Comparison of ENCODE assay signal across 8 cellular contexts in genomic region chr1:32759997-32760623, GRCh38. TPM values are rescaled to one million over a fixed set of nuclear protein-coding genes. Genes with fewer than 3 reads are reported as not detected.
DNase-seq lines count a peak whose midpoint lies in the region; ATAC-seq and TF ChIP-seq lines count a peak whose summit lies in the region.

No MANE protein-coding gene starts in this region.

- H3K4me2 ChIP-seq in PC-3 (ENCODE audit: low read length), result peak overlapping the region; percentile 97

- peak overlapping the region; percentile 64 for H3K4me3 ChIP-seq in PC-3 (ENCODE audit: low read length)
- H3K4me3 ChIP-seq in gastroesophageal sphincter, result no peak overlapping the region
- H3K4me3 ChIP-seq in ovary, result no peak overlapping the region

- H3K79me2 ChIP-seq in PC-3 (ENCODE audit: low read length), result peaks cover 85% of the 10 kb centered on the region

- H3K4me1 ChIP-seq in PC-3 (ENCODE audit: insufficient read depth, low read length), result peaks cover 70% of the 10 kb centered on the region
- H3K4me1 ChIP-seq in gastroesophageal sphincter, result peaks cover 2 to 68% (median 33%) of the 10 kb centered on the region in 3 donors
- peaks cover 22% of the 10 kb centered on the region for H3K4me1 ChIP-seq in ovary (ENCODE audit: insufficient read depth)

- BruUV-seq in PC-3 (replicated peaks; lab: Mats Ljungman, UMichigan), result no TSS peak

- H4K20me1 ChIP-seq in PC-3 (ENCODE audit: low read length), result no peaks in the 10 kb centered on the region

- H3K36me3 ChIP-seq in PC-3 (ENCODE audit: low read depth, low read length), result peaks cover 8% of the 10 kb centered on the region; the same call in 1 of the 2 replicates
- peaks cover 0 to 8% of the 10 kb centered on the region in 2 donors for H3K36me3 ChIP-seq in gastroesophageal sphincter
- H3K36me3 ChIP-seq in ovary, result no peaks in the 10 kb centered on the region

- H3F3A ChIP-seq in PC-3 (ENCODE audit: low read length, unreplicated experiment), result peaks cover 19% of the 10 kb centered on the region

- POLR2A ChIA-PET in PC-3 (lab: Charles Lee; ENCODE audit: unreplicated experiment), result interaction anchor here (0.6 kb wide), 1 partner anchor 53 kb away, joined by 6 read pairs; no protein-coding TSS in a partner anchor

- CTCF ChIA-PET in PC-3 (lab: Charles Lee), result interaction anchor here (0.6 kb wide), 1 partner anchor 48 kb away, joined by 3 read pairs; no protein-coding TSS in a partner anchor

- H3K9me2 ChIP-seq in PC-3 (replicated peaks; ENCODE audit: low read length), result no peaks in the 10 kb centered on the region

- WGBS in gastroesophageal sphincter (ENCODE audit: low coverage in 1 of 2), 2 donors, result 20 to 75% methylated on average over 2 to 4 of the region's 14 CpGs
- WGBS in ovary, 3 donors, result 13 to 22% (median 21%) methylated on average over 14 of the region's 14 CpGs

- peak overlapping the region; percentile 95 for H3K9ac ChIP-seq in PC-3 (ENCODE audit: low read length)

- TF ChIP-seq EP300 in gastroesophageal sphincter (IDR thresholded peaks at IDR 0.05) (no peak), ovary (IDR thresholded peaks at IDR 0.05) (no peak)

- 0 out of 2 replicates have a peak overlapping the region, but pooled peaks have one; percentile 31 for H2AFZ ChIP-seq in PC-3 (ENCODE audit: low read length)

- TF ChIP-seq CTCF in PC-3 (conservative IDR thresholded peaks at IDR 0.05; ENCODE audit: low read depth, low read length) (no peak), gastroesophageal sphincter (IDR thresholded peaks at IDR 0.05) (no peak), ovary (IDR thresholded peaks at IDR 0.05) (no peak)

- intact Hi-C loops in PC-3 (cut with micrococcal nuclease) (no loop called here), ovary (cut with DNase I) (no loop called here)

- H3K27ac ChIP-seq in PC-3 (ENCODE audit: low read length), result peak overlapping the region; percentile 99
- peak overlapping the region; percentile 61 to 85 (median 78) for H3K27ac ChIP-seq in gastroesophageal sphincter
- H3K27ac ChIP-seq in ovary, result peak overlapping the region; percentile 72 to 85

- DNase-seq in ELF-1 (ENCODE audit: low read depth, low spot score) (peak; percentile 96), PC-3 (peak; percentile 98), ovary (peak; percentile 91 to 97 (median 96)), NCI-H187 (lab: John Stamatoyannopoulos, UW) (no peak), NCI-H82 treated with DMSO at 0.1 percent for 48 hours (lab: John Stamatoyannopoulos, UW; ENCODE audit: unreplicated experiment) (no peak), NCI-H446 treated with DMSO at 0.1 percent for 48 hours (lab: John Stamatoyannopoulos, UW) (no peak)

- peak; percentile 85 for ATAC-seq in PC-3
- peak; percentile 63 for ATAC-seq in gastroesophageal sphincter
- no peak for ATAC-seq in HG03565 (IDR thresholded peaks at IDR 0.05; ENCODE audit: unreplicated experiment)

- H3K27me3 ChIP-seq in PC-3 (ENCODE audit: low read length), result no peaks in the 10 kb centered on the region
- H3K27me3 ChIP-seq in gastroesophageal sphincter, result no peaks in the 10 kb centered on the region
- H3K27me3 ChIP-seq in ovary, result no peaks in the 10 kb centered on the region

- H3K9me3 ChIP-seq in PC-3 (ENCODE audit: low read length), result no peaks in the 10 kb centered on the region
- no peaks in the 10 kb centered on the region for H3K9me3 ChIP-seq in gastroesophageal sphincter
- H3K9me3 ChIP-seq in ovary, result no peaks in the 10 kb centered on the region

- no peak for TF ChIP-seq POLR2A in gastroesophageal sphincter (IDR thresholded peaks at IDR 0.05)
- no peak for TF ChIP-seq POLR2A in ovary (IDR thresholded peaks at IDR 0.05)

RNA-seq across cellular contexts. Expression of gene YARS1, which starts 57.0 kb away (rescaled TPM):
- total RNA-seq in PC-3 (2014; rRNA removed) (108 and 115 TPM in 2 replicates), gastroesophageal sphincter (10 to 100 TPM; 29.1 to 54.1 (median 46.0) TPM), ovary (100 to 1,000 TPM in 1 of 7 donors, 10 to 100 TPM in 6; 19.8 to 272 (median 46.2) TPM)
- polyA plus RNA-seq in ovary, result 10 to 100 TPM; 23.6 to 95.2 TPM

RNA-seq across cellular contexts. Expression of gene S100PBP, which starts 57.3 kb away (rescaled TPM):
- total RNA-seq in PC-3 (2014; rRNA removed) (13.2 and 13.8 TPM in 2 replicates), gastroesophageal sphincter (10 to 100 TPM; 25.4 to 46.9 (median 29.8) TPM), ovary (10 to 100 TPM; 24.8 to 64.2 (median 42.6) TPM)
- 10 to 100 TPM; 18.1 to 47.0 TPM for polyA plus RNA-seq in ovary

RNA-seq across cellular contexts. Expression of gene SYNC, which starts 57.5 kb away (rescaled TPM):
- 6.6 and 10.0 TPM in 2 replicates for total RNA-seq in PC-3 (2014; rRNA removed)
- 100 to 1,000 TPM; 132 to 265 (median 167) TPM for total RNA-seq in gastroesophageal sphincter
- 10 to 100 TPM in 3 of 7 donors, 1 to 10 TPM in 4; 3.2 to 13.5 (median 9.8) TPM for total RNA-seq in ovary
- 10 to 100 TPM in 1 of 2 donors, 1 to 10 TPM in 1; 3.0 to 10.6 TPM for polyA plus RNA-seq in ovary

Comparison
In these comparisons a context has a peak if more than half of its experiments do, and no peak if none do; other contexts are left out.
1. DNase-seq: peak in ELF-1 (single experiment), PC-3 (single experiment) and ovary (5 of 5); none in NCI-H187 (0 of 2), NCI-H82 treated with DMSO at 0.1 percent for 48 hours (single experiment) and NCI-H446 treated with DMSO at 0.1 percent for 48 hours (single experiment).
2. RNA of gene SYNC, which starts 57.5 kb away (total RNA-seq): 132 to 265 TPM in gastroesophageal sphincter; 3.2 to 13.5 TPM in ovary and 6.6 to 10.0 TPM in PC-3; every median in the first group is over 4 times any median in the second.
3. Peak in every context shown above with its lines, with median percentiles within 50 percentile points of each other: H3K27ac ChIP-seq.